In genomic region chr15:66955871-66956585, GRCh38 we compare ENCODE assay signal across 17 cellular contexts.
DNase-seq lines count a peak whose midpoint lies in the region; ATAC-seq and FAIRE-seq lines count a peak whose summit lies in the region.
"Had no signal": no experiment of that assay in that cellular context is flagged by ENCODE, and none has a peak within 500 bp of the region (broad histone marks: within the 10 kb centered on the region; RNA-seq: fewer than 3 reads in every experiment).

No MANE protein-coding gene starts in this region.

- peak; percentile 27 for DNase-seq in HTR-8/SVneo (ENCODE audit: insufficient read length, low spot score)
- peak; percentile 63 for DNase-seq in amniotic epithelial cell (ENCODE audit: low read depth)
- DNase-seq in islet precursor cell = peak; percentile 84
- no peak for DNase-seq in OCI-M2 (lab: John Stamatoyannopoulos, UW; ENCODE audit: unreplicated experiment)
- DNase-seq in ecto neural progenitor cell (ENCODE audit: low spot score) = no peak
- no peak for DNase-seq in occipital lobe (lab: John Stamatoyannopoulos, UW)
- DNase-seq: activated CD8-positive, alpha-beta T cell treated with anti-CD3 and anti-CD28 coated beads for 36 hours; activated gamma-delta T cell; GDM1; H7; NCI-H510A treated with DMSO at 0.1 percent for 48 hours; posterior cingulate gyrus had no signal

- no peak overlapping the region for H3K4me3 ChIP-seq in BLaER1 treated with 17β-estradiol and CSF1 and Interleukin-3, amounts not matched to agents 10 nM and 100 nM

- FAIRE-seq in HTR-8/SVneo (lab: Jason Lieb, UNC) = no peak
- FAIRE-seq: GM18507 had no signal

- H3K36me3 ChIP-seq in BLaER1 treated with 17β-estradiol and CSF1 and Interleukin-3, amounts not matched to agents 10 nM and 100 nM = no peaks in the 10 kb centered on the region

- peaks cover 46 to 68% (median 54%) of the 10 kb centered on the region in 10 experiments for H3K4me1 ChIP-seq in BLaER1 treated with 17β-estradiol and CSF1 and Interleukin-3, amounts not matched to agents 10 nM and 100 nM

- 0 out of 22 replicates have a peak overlapping the region, but pooled peaks of 2 of the 11 experiments have one; percentile 17 to 54 for H3K27ac ChIP-seq in BLaER1 treated with 17β-estradiol and CSF1 and Interleukin-3, amounts not matched to agents 10 nM and 100 nM
- H3K27ac ChIP-seq: HL-60 had no signal

- H3K27me3 ChIP-seq in BLaER1 treated with 17β-estradiol and CSF1 and Interleukin-3, amounts not matched to agents 10 nM and 100 nM = peaks cover 0 to 4% (median 0%) of the 10 kb centered on the region in 11 experiments; a peak in 1 of 22 replicates

- peak overlapping the region in 6 of 11 experiments; percentile 49 to 76 (median 72); a peak in 8 of 22 replicates for H3K4me2 ChIP-seq in BLaER1 treated with 17β-estradiol and CSF1 and Interleukin-3, amounts not matched to agents 10 nM and 100 nM

- H3K9ac ChIP-seq in BLaER1 treated with 17β-estradiol and CSF1 and Interleukin-3, amounts not matched to agents 10 nM and 100 nM = 0 out of 22 replicates have a peak overlapping the region, but pooled peaks of 1 of the 11 experiments have one; percentile 12

- no peaks in the 10 kb centered on the region for H4K20me1 ChIP-seq in BLaER1 treated with 17β-estradiol and CSF1 and Interleukin-3, amounts not matched to agents 10 nM and 100 nM

- ATAC-seq in GM21390 (IDR thresholded peaks at IDR 0.05; ENCODE audit: unreplicated experiment) = no peak
- ATAC-seq: activated CD8-positive, alpha-beta T cell treated with anti-CD3 and anti-CD28 coated beads for 36 hours; Right ventricle myocardium inferior had no signal

- no peaks in the 10 kb centered on the region for H3K9me3 ChIP-seq in BLaER1 treated with 17β-estradiol and CSF1 and Interleukin-3, amounts not matched to agents 10 nM and 100 nM (replicated peaks in 1 of 11)

Comparison
In these comparisons a context has a peak if more than half of its experiments do, and no peak if none do; other contexts are left out.
1. DNase-seq: peak in HTR-8/SVneo (single experiment), amniotic epithelial cell (single experiment) and islet precursor cell (single experiment); none in OCI-M2 (single experiment), ecto neural progenitor cell (single experiment) and occipital lobe (single experiment).